29 cellular contexts compared by ENCODE assay signal in the genomic region with DNA sequence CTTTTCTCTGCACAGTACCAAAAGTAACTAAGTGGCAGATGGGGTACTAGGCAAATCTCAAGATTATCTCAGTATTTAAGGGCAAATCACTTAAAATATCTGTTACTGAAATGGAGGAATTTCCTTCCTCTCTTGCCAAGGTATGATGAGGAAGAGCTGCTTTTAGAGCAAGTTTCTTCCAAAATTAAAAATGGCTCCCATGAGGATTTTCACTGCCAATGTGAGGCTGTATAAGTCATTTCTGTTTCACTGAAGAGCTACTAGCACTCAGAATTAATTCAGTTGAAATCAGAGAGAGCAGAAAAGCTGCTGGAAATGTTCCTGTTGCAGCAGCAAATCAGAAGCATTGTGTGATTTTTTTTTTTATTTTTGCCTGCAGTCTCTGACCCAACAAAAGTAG. TPM values are rescaled to one million over a fixed set of nuclear protein-coding genes. Genes with fewer than 3 reads are reported as not detected.
"Had no signal": no experiment of that assay in that cellular context is flagged by ENCODE, and none has a peak within 500 bp of the region (broad histone marks: within the 10 kb centered on the region; RNA-seq: fewer than 3 reads in every experiment).

No MANE protein-coding gene starts in this region.

- ATAC-seq: activated CD4-positive, CD25-positive, alpha-beta regulatory T cell treated with anti-CD3 and anti-CD28 coated beads, Interleukin-2, amount 50 U/mL, for 24 hours; activated naive CD8-positive, alpha-beta T cell treated with anti-CD3 and anti-CD28 coated beads, Interleukin-2, amount 50 U/mL, for 24 hours; activated T-cell treated with anti-CD3 and anti-CD28 coated beads, Interleukin-2, amount 50 U/mL, for 4 hours; esophagus mucosa; left cardiac atrium; naive thymus-derived CD4-positive, alpha-beta T cell; psoas muscle; right cardiac atrium had no signal

- DNase-seq: activated CD4-positive, alpha-beta T cell treated with anti-CD3 and anti-CD28 coated beads, Interleukin-2, amount 50 U/mL, for 1 hour; activated CD8-positive, alpha-beta memory T cell treated with anti-CD3 and anti-CD28 coated beads, Interleukin-2, amount 50 U/mL, for 4 hours; activated effector memory CD4-positive, alpha-beta T cell treated with Interleukin-2 at 50 U/mL for 16 hours; activated naive CD4-positive, alpha-beta T cell treated with anti-CD3 and anti-CD28 coated beads, Interleukin-2, amount 10 ng/mL, durations not matched to agents 7 days and 5 days; activated naive CD8-positive, alpha-beta T cell treated with anti-CD3 and anti-CD28 coated beads, Interleukin-2, amount 50 U/mL, for 24 hours; activated T-cell treated with anti-CD3 and anti-CD28 coated beads, Interleukin-2, amount 50 U/mL, for 4 hours; anterior cingulate cortex; cerebellar nuclear complex; effector CD4-positive, alpha-beta T cell; left cardiac atrium; mesendoderm; naive thymus-derived CD4-positive, alpha-beta T cell; ovary; psoas muscle; right cardiac atrium; stimulated activated CD4-positive, alpha-beta T cell treated with anti-CD3 and anti-CD28 coated beads, Interleukin-15, amount 100 ng/mL, for 24 hours; stimulated activated CD4-positive, alpha-beta T cell treated with anti-CD3 and anti-CD28 coated beads, Interleukin-2, amount 100 ng/mL, for 48 hours; T1000; trophoblast cell had no signal

- H3K9ac ChIP-seq: neural progenitor cell had no signal

- H3K4me3 ChIP-seq: breast epithelium, hepatocyte, neural progenitor cell, ovary, psoas muscle, skin epidermis, suprapubic skin, vagina had no signal

- H3K36me3 ChIP-seq: breast epithelium, neural progenitor cell, ovary, suprapubic skin, vagina had no signal

- H3K79me2 ChIP-seq: hepatocyte had no signal

- H3K4me2 ChIP-seq: hepatocyte had no signal

- H3K4me1 ChIP-seq: breast epithelium, psoas muscle, suprapubic skin, vagina had no signal

- H3K27me3 ChIP-seq: breast epithelium, foreskin keratinocyte, hepatocyte, neural progenitor cell, ovary, suprapubic skin, vagina had no signal

- H2AFZ ChIP-seq: hepatocyte, neural progenitor cell had no signal

- H3K9me3 ChIP-seq: breast epithelium, ovary, psoas muscle, suprapubic skin, vagina had no signal

- H3K27ac ChIP-seq: breast epithelium, foreskin keratinocyte, hepatocyte, neural progenitor cell, ovary, psoas muscle, skin epidermis, suprapubic skin, vagina had no signal

RNA-seq across cellular contexts. Expression of a gene that starts 43.5 kb away (rescaled TPM):
- total RNA-seq: activated T-cell treated with anti-CD3 and anti-CD28 coated beads, Interleukin-2, amount 50 U/mL, for 4 hours; esophagus mucosa; foreskin keratinocyte; lower leg skin; naive thymus-derived CD4-positive, alpha-beta T cell; psoas muscle; suprapubic skin; vagina had no signal
- polyA plus RNA-seq: foreskin keratinocyte; naive thymus-derived CD4-positive, alpha-beta T cell; ovary; psoas muscle had no signal
